In the genomic region with DNA sequence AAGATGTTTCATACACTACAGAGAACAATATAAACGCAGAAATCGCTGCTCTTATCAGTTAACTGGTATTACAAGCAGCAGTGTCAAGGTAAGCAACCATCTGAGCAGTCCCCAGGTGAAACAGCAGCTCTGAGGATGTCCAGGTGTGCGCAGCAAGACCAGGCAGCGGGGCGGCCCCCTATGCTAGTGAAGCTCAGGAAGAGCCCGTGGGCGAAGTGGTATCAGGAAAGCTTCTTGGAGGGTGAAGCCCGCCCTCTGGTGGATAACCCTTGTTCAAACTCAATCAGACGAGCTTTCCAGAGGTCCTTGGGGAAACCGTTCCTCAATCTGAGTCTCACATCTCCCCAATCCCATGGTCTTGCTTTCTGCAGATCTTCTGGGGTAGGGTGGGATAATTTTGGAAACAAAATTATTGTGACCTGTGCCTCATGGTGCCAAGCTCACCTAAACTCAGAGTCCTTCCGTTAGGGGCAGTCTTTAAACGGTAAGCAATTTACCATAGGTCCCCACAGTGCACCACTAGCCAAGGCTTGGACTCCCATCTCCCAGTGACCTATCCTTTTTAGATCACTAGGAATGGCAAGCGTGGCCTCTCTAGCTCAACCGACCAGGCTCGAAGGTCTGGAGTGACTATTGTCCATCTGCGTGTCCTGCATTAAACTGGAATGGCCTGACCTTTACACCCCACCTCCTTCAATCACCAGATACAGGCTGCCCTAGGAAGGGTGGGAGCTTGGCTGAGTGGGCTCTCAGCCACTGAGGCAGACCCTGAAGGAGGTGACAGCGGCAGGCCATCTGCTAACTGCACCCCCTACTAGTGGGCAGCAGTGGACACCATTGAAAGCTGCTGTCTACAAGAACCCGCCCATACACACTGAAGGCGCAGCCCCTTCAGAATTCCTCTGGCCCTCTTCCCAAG, we compare ENCODE assay signal across 8 cellular contexts. TPM values are rescaled to one million over a fixed set of nuclear protein-coding genes. Genes with fewer than 3 reads are reported as not detected.
A peak's percentile ranks its signal among the peaks of the same experiment; 100 is the strongest.
DNase-seq lines count a peak whose midpoint lies in the region; ATAC-seq and TF ChIP-seq lines count a peak whose summit lies in the region.

No MANE protein-coding gene starts in this region.

- no peak overlapping the region for H3K9ac ChIP-seq in SU-DHL-6 (ENCODE audit: low read length)

- intact Hi-C loops in Right ventricle myocardium superior (cut with DNase I) = loop anchor here (2.0 to 5.0 kb wide), 2 partner anchors 40 to 108 kb away; no protein-coding TSS in a partner anchor
- intact Hi-C loops in uterus (cut with DNase I; ENCODE audit: low total_unique reads) = loop anchor here (2.0 to 5.0 kb wide), 2 partner anchors 40 to 108 kb away; no protein-coding TSS in a partner anchor

- H3K9me3 ChIP-seq in SU-DHL-6 (ENCODE audit: insufficient read depth, low read length) = no peaks in the 10 kb centered on the region
- H3K9me3 ChIP-seq in uterus = no peaks in the 10 kb centered on the region

- H3K27me3 Mint-ChIP-seq in progenitor cell of endocrine pancreas = peaks cover 18% of the 10 kb centered on the region

- no peaks in the 10 kb centered on the region for H3K4me1 ChIP-seq in uterus

- no peaks in the 10 kb centered on the region; the same call in 1 of the 2 replicates for H3F3A ChIP-seq in SU-DHL-6 (ENCODE audit: insufficient read depth)

- no peaks in the 10 kb centered on the region for H3K79me2 ChIP-seq in SU-DHL-6 (ENCODE audit: insufficient read depth, low read length)

- H3K36me3 ChIP-seq in SU-DHL-6 (ENCODE audit: low read length) (no peaks in the 10 kb centered on the region), uterus (no peaks in the 10 kb centered on the region)

- TF ChIP-seq POLR2A in uterus (IDR thresholded peaks at IDR 0.05) = no peak

- no peaks in the 10 kb centered on the region for H3K36me3 Mint-ChIP-seq in activated naive CD4-positive, alpha-beta T cell treated with anti-CD3 and anti-CD28 coated beads, Interleukin-2, amount 50 U/mL, for 72 hours
- no peaks in the 10 kb centered on the region for H3K36me3 Mint-ChIP-seq in progenitor cell of endocrine pancreas (ENCODE audit: insufficient read depth)

- no peak overlapping the region for H3K27ac ChIP-seq in SU-DHL-6 (ENCODE audit: low read depth, low read length)
- H3K27ac ChIP-seq in uterus = no peak overlapping the region

- H3K4me2 ChIP-seq in SU-DHL-6 (ENCODE audit: low read depth, low read length, poor library complexity, severe bottlenecking) = no peak overlapping the region

- ATAC-seq in activated naive CD4-positive, alpha-beta T cell treated with anti-CD3 and anti-CD28 coated beads, Interleukin-2, amount 50 U/mL, for 72 hours = peak; percentile 94 to 96
- ATAC-seq in Right ventricle myocardium superior (ENCODE audit: poor library complexity) = peak; percentile 96

- H3K9me2 ChIP-seq in SU-DHL-6 (replicated peaks; ENCODE audit: insufficient read depth, low read length) = no peaks in the 10 kb centered on the region

- H3K27me3 ChIP-seq in SU-DHL-6 (ENCODE audit: low read length) (no peaks in the 10 kb centered on the region), uterus (no peaks in the 10 kb centered on the region)

- no peaks in the 10 kb centered on the region for H3K4me1 Mint-ChIP-seq in progenitor cell of endocrine pancreas (ENCODE audit: low read depth)

- no peak overlapping the region for H3K27ac Mint-ChIP-seq in activated naive CD4-positive, alpha-beta T cell treated with anti-CD3 and anti-CD28 coated beads, Interleukin-2, amount 50 U/mL, for 72 hours
- no peak overlapping the region for H3K27ac Mint-ChIP-seq in progenitor cell of endocrine pancreas

- H3K4me3 ChIP-seq in SU-DHL-6 (ENCODE audit: insufficient read depth, low read length, poor library complexity, severe bottlenecking) (no peak overlapping the region), uterus (no peak overlapping the region)

- H3K4me3 Mint-ChIP-seq in progenitor cell of endocrine pancreas (ENCODE audit: low read depth) = no peak overlapping the region

- TF ChIP-seq CTCF in GM12872 (IDR thresholded peaks at IDR 0.05; ENCODE audit: insufficient read depth, low read depth, low read length) (peak; percentile 79), SU-DHL-6 (IDR thresholded peaks at IDR 0.05; ENCODE audit: insufficient read depth, low read length, poor library complexity, severe bottlenecking) (peak; percentile 70), progenitor cell of endocrine pancreas (IDR thresholded peaks at IDR 0.05; ENCODE audit: unreplicated experiment) (peak; percentile 81), uterus (IDR thresholded peaks at IDR 0.05) (peak; percentile 76 to 81 (median 76))

- DNase-seq in NCI-H1417 (lab: John Stamatoyannopoulos, UW) = peak; percentile 83 to 95 (median 89)
- peak; percentile 73 to 74 for DNase-seq in activated naive CD4-positive, alpha-beta T cell treated with anti-CD3 and anti-CD28 coated beads, Interleukin-2, amount 50 U/mL, for 72 hours (ENCODE audit: low spot score in 2 of 2)
- DNase-seq in Right ventricle myocardium superior = peak; percentile 72
- peak; percentile 67 for DNase-seq in progenitor cell of endocrine pancreas (ENCODE audit: low spot score, unreplicated experiment)
- peak; percentile 68 to 82 for DNase-seq in uterus
- no peak for DNase-seq in 8988T

- no peak overlapping the region for H2AFZ ChIP-seq in SU-DHL-6 (ENCODE audit: low read depth, low read length, severe bottlenecking)

- H4K20me1 ChIP-seq in SU-DHL-6 (ENCODE audit: low read depth, low read length) = no peaks in the 10 kb centered on the region

- no peaks in the 10 kb centered on the region for H3K9me3 Mint-ChIP-seq in activated naive CD4-positive, alpha-beta T cell treated with anti-CD3 and anti-CD28 coated beads, Interleukin-2, amount 50 U/mL, for 72 hours
- no peaks in the 10 kb centered on the region for H3K9me3 Mint-ChIP-seq in progenitor cell of endocrine pancreas (ENCODE audit: low read depth)

RNA-seq across cellular contexts. Expression of a gene that starts 13.6 kb away (rescaled TPM):
- total RNA-seq in activated naive CD4-positive, alpha-beta T cell treated with anti-CD3 and anti-CD28 coated beads, Interleukin-2, amount 50 U/mL, for 72 hours = not detected
- total RNA-seq in Right ventricle myocardium superior (4.0 TPM), progenitor cell of endocrine pancreas (0.33 and 0.36 TPM in 2 replicates), uterus (10 to 100 TPM in 2 of 4 donors, 1 to 10 TPM in 2; 3.2 to 21.0 (median 14.0) TPM)

RNA-seq across cellular contexts. Expression of a gene that starts 23.5 kb away (rescaled TPM):
- not detected for total RNA-seq in activated naive CD4-positive, alpha-beta T cell treated with anti-CD3 and anti-CD28 coated beads, Interleukin-2, amount 50 U/mL, for 72 hours
- total RNA-seq in Right ventricle myocardium superior = not detected
- total RNA-seq in progenitor cell of endocrine pancreas = not detected in 2 replicates
- not detected for total RNA-seq in uterus

RNA-seq across cellular contexts. Expression of a gene that starts 24.4 kb away (rescaled TPM):
- total RNA-seq in activated naive CD4-positive, alpha-beta T cell treated with anti-CD3 and anti-CD28 coated beads, Interleukin-2, amount 50 U/mL, for 72 hours = 10 to 100 TPM; 23.0 to 34.4 TPM
- total RNA-seq in Right ventricle myocardium superior = 14.1 TPM
- 28.9 and 32.1 TPM in 2 replicates for total RNA-seq in progenitor cell of endocrine pancreas
- 10 to 100 TPM in 3 of 4 donors, 1 to 10 TPM in 1; 7.9 to 27.1 (median 16.3) TPM for total RNA-seq in uterus

RNA-seq across cellular contexts. Expression of a gene that starts 26.3 kb away (rescaled TPM):
- total RNA-seq in activated naive CD4-positive, alpha-beta T cell treated with anti-CD3 and anti-CD28 coated beads, Interleukin-2, amount 50 U/mL, for 72 hours = not detected
- not detected for total RNA-seq in Right ventricle myocardium superior
- not detected in 2 replicates for total RNA-seq in progenitor cell of endocrine pancreas
- total RNA-seq in uterus = not detected

RNA-seq across cellular contexts. Expression of a gene that starts 32.0 kb away (rescaled TPM):
- 1 to 10 TPM; 2.0 to 3.5 TPM for total RNA-seq in activated naive CD4-positive, alpha-beta T cell treated with anti-CD3 and anti-CD28 coated beads, Interleukin-2, amount 50 U/mL, for 72 hours
- total RNA-seq in Right ventricle myocardium superior (1.4 TPM), progenitor cell of endocrine pancreas (52.0 and 52.1 TPM in 2 replicates), uterus (10 to 100 TPM in 2 of 4 donors, 1 to 10 TPM in 1, under 1 TPM in 1; 0.29 to 13.3 (median 7.2) TPM)
